14 cellular contexts compared by ENCODE assay signal in genomic region chr1:208089971-208090755, GRCh38.
DNase-seq lines count a peak whose midpoint lies in the region; ATAC-seq and TF ChIP-seq lines count a peak whose summit lies in the region.
"Had no signal": no experiment of that assay in that cellular context is flagged by ENCODE, and none has a peak within 500 bp of the region (broad histone marks: within the 10 kb centered on the region; RNA-seq: fewer than 3 reads in every experiment).

No MANE protein-coding gene starts in this region.

- ATAC-seq in T-cell (replicated peaks in 1 of 4) (no peak), GM18511 (IDR thresholded peaks at IDR 0.05; ENCODE audit: unreplicated experiment) (no peak)
- ATAC-seq: CD8-positive, alpha-beta T cell; foreskin keratinocyte had no signal

- in situ Hi-C loops in GM23248 (cut with MboI), result no loop called here

- no peak overlapping the region for H3K4me3 Mint-ChIP-seq in T-cell
- H3K4me3 Mint-ChIP-seq: CD8-positive, alpha-beta T cell had no signal

- H3K4me1 ChIP-seq in GM23248 (ENCODE audit: insufficient read depth) (peaks cover 23% of the 10 kb centered on the region), adipocyte (ENCODE audit: control insufficient read depth, insufficient read depth, low read length) (peaks cover 35% of the 10 kb centered on the region), skeletal muscle satellite cell (ENCODE audit: control insufficient read depth, insufficient read depth, low read length) (peaks cover 31% of the 10 kb centered on the region)

- H3K36me3 Mint-ChIP-seq in T-cell, result no peaks in the 10 kb centered on the region
- H3K36me3 Mint-ChIP-seq: CD8-positive, alpha-beta T cell had no signal

- POLR2A ChIA-PET in T-cell (lab: Charles Lee), result no interaction called here

- H3K27me3 ChIP-seq in GM23248 (replicated peaks; ENCODE audit: insufficient read depth) (no peaks in the 10 kb centered on the region), adipocyte (replicated peaks; ENCODE audit: control insufficient read depth, insufficient read depth, low read length) (no peaks in the 10 kb centered on the region), skeletal muscle satellite cell (ENCODE audit: control insufficient read depth, insufficient read depth, low read length) (no peaks in the 10 kb centered on the region)
- H3K27me3 ChIP-seq: breast epithelium, foreskin keratinocyte, tibial nerve had no signal

- DNase-seq in GM23248 (peak; percentile 61), adipocyte (ENCODE audit: low read depth) (peak; percentile 91), foreskin fibroblast (peak; percentile 77 to 92), T-cell (no peak), inferior parietal cortex (ENCODE audit: extremely low spot score) (no peak), mesenteric fat pad (ENCODE audit: low spot score) (no peak)
- DNase-seq: activated CD8-positive, alpha-beta memory T cell treated with anti-CD3 and anti-CD28 coated beads, Interleukin-2, amount 50 U/mL, for 4 hours; CD8-positive, alpha-beta T cell; foreskin keratinocyte; NCI-H187 had no signal

- H3K27me3 Mint-ChIP-seq in T-cell, result no peaks in the 10 kb centered on the region

- peak overlapping the region; percentile 64 for H2AFZ ChIP-seq in GM23248

- no peak for TF ChIP-seq CTCF in foreskin fibroblast (IDR thresholded peaks at IDR 0.05; ENCODE audit: low read depth, low read length)

- H3F3A ChIP-seq in GM23248 (ENCODE audit: insufficient read depth), result peaks cover 17% of the 10 kb centered on the region; the same call in 1 of the 2 replicates

- peaks cover under 1% of the 10 kb centered on the region; the same call in 1 of the 2 replicates for H3K36me3 ChIP-seq in GM23248 (ENCODE audit: low read depth)
- no peaks in the 10 kb centered on the region for H3K36me3 ChIP-seq in adipocyte (ENCODE audit: control insufficient read depth, insufficient read depth, low read length, severe bottlenecking)
- peaks cover 97% of the 10 kb centered on the region for H3K36me3 ChIP-seq in skeletal muscle satellite cell (ENCODE audit: insufficient read depth, low read length)
- H3K36me3 ChIP-seq: breast epithelium had no signal

- 9 to 15% methylated on average over 11 of the region's 11 CpGs for WGBS in GM23248 (ENCODE audit: low coverage in 1 of 2, low lambda C conversion rate in 2 of 2, missing lambda C conversion rate in 2 of 2), 2 experiments

- H3K79me2 ChIP-seq in GM23248 (ENCODE audit: insufficient read depth), result no peaks in the 10 kb centered on the region

- peak overlapping the region; percentile 65 for H3K4me2 ChIP-seq in GM23248 (ENCODE audit: unreplicated experiment)
- no peak overlapping the region for H3K4me2 ChIP-seq in skeletal muscle satellite cell (ENCODE audit: low read length)

- H3K4me3 ChIP-seq in GM23248 (no peak overlapping the region), adipocyte (ENCODE audit: low read length) (no peak overlapping the region), foreskin fibroblast (ENCODE audit: low read depth in 1 of 2, low read length in 2 of 2) (peak overlapping the region in 1 of 2 donors; percentile 22), skeletal muscle satellite cell (ENCODE audit: low read length) (no peak overlapping the region)
- H3K4me3 ChIP-seq: breast epithelium, tibial nerve had no signal

- H3K27ac ChIP-seq in GM23248, result peak overlapping the region; percentile 26
- H3K27ac ChIP-seq: foreskin keratinocyte, tibial nerve had no signal

- CTCF ChIA-PET in T-cell (lab: Charles Lee), result interaction anchor here (0.7 to 2.0 kb wide), 4 partner anchors 20 to 69 kb away, joined by 3 to 12 read pairs (median 4); no protein-coding TSS in a partner anchor

- no peaks in the 10 kb centered on the region for H3K9me3 Mint-ChIP-seq in T-cell
- H3K9me3 Mint-ChIP-seq: CD8-positive, alpha-beta T cell had no signal

- no peaks in the 10 kb centered on the region for H3K9me2 ChIP-seq in GM23248 (ENCODE audit: insufficient read depth)

- no peaks in the 10 kb centered on the region for H3K9me3 ChIP-seq in GM23248 (ENCODE audit: low read depth)
- H3K9me3 ChIP-seq in adipocyte (ENCODE audit: control insufficient read depth, low read length), result no peaks in the 10 kb centered on the region
- no peaks in the 10 kb centered on the region for H3K9me3 ChIP-seq in skeletal muscle satellite cell (replicated peaks; ENCODE audit: low read length)
- H3K9me3 ChIP-seq: breast epithelium, tibial nerve had no signal

- H3K9ac ChIP-seq in GM23248 (0 out of 2 replicates have a peak overlapping the region, but pooled peaks have one; percentile 8), adipocyte (ENCODE audit: low read length) (no peak overlapping the region), skeletal muscle satellite cell (ENCODE audit: low read depth, low read length) (peak overlapping the region; percentile 27)

- H3K4me1 Mint-ChIP-seq in T-cell, result peaks cover 20 to 25% (median 20%) of the 10 kb centered on the region in 3 donors

- H4K20me1 ChIP-seq in GM23248 (ENCODE audit: insufficient read depth), result no peaks in the 10 kb centered on the region

- H3K27ac Mint-ChIP-seq in T-cell, result no peak overlapping the region
- H3K27ac Mint-ChIP-seq: CD8-positive, alpha-beta T cell had no signal

Comparison
In these comparisons a context has a peak if more than half of its experiments do, and no peak if none do; other contexts are left out.
1. DNase-seq: peak in GM23248 (single experiment), adipocyte (single experiment) and foreskin fibroblast (2 of 2); none in T-cell (0 of 34), inferior parietal cortex (single experiment) and mesenteric fat pad (single experiment).